Comparison of ENCODE assay signal across 8 cellular contexts in the genomic region with DNA sequence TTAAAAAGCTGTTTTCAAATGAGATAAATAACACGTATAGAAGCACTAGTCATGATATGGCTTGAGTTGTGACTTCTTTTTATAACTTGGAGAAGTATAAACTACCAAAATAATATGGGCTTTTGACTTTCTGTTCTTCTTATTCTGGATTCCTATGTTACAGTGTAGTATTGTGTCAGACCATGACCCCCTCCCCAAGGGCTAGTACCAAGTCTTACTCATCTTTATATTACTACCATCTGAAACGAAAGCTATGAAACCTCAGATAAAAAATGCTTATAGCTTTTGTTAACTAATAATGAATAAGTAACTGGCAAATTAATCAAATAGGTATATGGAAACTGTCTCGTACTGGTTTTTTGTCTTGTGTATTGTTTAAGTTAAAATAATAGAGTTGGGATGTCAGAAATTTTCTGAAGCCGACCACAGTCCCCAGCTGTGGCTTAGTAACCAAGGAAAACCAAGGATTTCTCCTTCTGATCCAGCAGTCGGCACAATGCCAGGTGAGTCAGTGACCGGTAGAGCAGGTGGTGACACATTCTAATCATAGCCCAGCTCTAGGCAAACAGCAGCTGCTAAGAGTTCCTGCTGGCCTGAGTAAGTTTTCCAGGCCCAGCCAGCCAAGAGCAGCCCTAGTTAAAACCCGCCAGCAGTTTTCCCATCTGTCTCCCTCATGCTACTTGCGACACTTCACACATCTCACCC.
DNase-seq lines count a peak whose midpoint lies in the region; ATAC-seq, FAIRE-seq and TF ChIP-seq lines count a peak whose summit lies in the region.

No MANE protein-coding gene starts in this region.

- H3K9me3 ChIP-seq in right cardiac atrium (ENCODE audit: control insufficient read depth, low read length): no peaks in the 10 kb centered on the region

- 49% methylated on average over 8 of the region's 8 CpGs for WGBS in right cardiac atrium

- no peak overlapping the region for H3K27ac ChIP-seq in right cardiac atrium (ENCODE audit: low read length)

- ATAC-seq in SK-N-SH treated with all-trans-retinoic acid at 6 μM for 48 hours (peak; percentile 56; the same call in 1 of the 3 replicates), right cardiac atrium (peak; percentile 94 to 98), GM18498 (IDR thresholded peaks at IDR 0.05; ENCODE audit: unreplicated experiment) (no peak), GM18858 (IDR thresholded peaks at IDR 0.05; ENCODE audit: unreplicated experiment) (no peak)

- DNase-seq in SIG-M5 treated with dmso at 0.1 percent for 504 hours (lab: John Stamatoyannopoulos, UW; ENCODE audit: unreplicated experiment) (peak; percentile 35), SIG-M5 (lab: John Stamatoyannopoulos, UW) (no peak), right cardiac atrium (peak; percentile 79 to 90 (median 82)), urothelium cell line (ENCODE audit: low spot score) (peak; percentile 65), NOMO-1 treated with dmso at 0.1 percent for 144 hours (lab: John Stamatoyannopoulos, UW; ENCODE audit: unreplicated experiment) (no peak)

- H3K27me3 ChIP-seq in right cardiac atrium (ENCODE audit: control insufficient read depth, insufficient read depth): no peaks in the 10 kb centered on the region

- intact Hi-C loops in right cardiac atrium (cut with DNase I): no loop called here

- no peak for FAIRE-seq in urothelium cell line (lab: Jason Lieb, UNC)

- no peak overlapping the region for H3K4me3 ChIP-seq in right cardiac atrium (ENCODE audit: low read length)

- H3K4me1 ChIP-seq in right cardiac atrium (ENCODE audit: control insufficient read depth, insufficient read depth, low read length): no peaks in the 10 kb centered on the region

TF ChIP-seq in SK-N-SH treated with all-trans-retinoic acid at 6 μM for 48 hours, 23 proteins besides CTCF, POLR2A, EP300 and RAD21:
- TF ChIP-seq ZNF70 (CRISPR knock-in tag; IDR thresholded peaks at IDR 0.05) (no peak), ZNF8 (CRISPR knock-in tag; IDR thresholded peaks at IDR 0.05) (no peak), TCF4 (CRISPR knock-in tag; IDR thresholded peaks at IDR 0.05; ENCODE audit: borderline replicate concordance) (no peak)

Comparison
In these comparisons a context has a peak if more than half of its experiments do, and no peak if none do; other contexts are left out.
1. DNase-seq: peak in SIG-M5 treated with dmso at 0.1 percent for 504 hours (single experiment), right cardiac atrium (3 of 3) and urothelium cell line (single experiment); none in SIG-M5 (single experiment) and NOMO-1 treated with dmso at 0.1 percent for 144 hours (single experiment).
2. ATAC-seq: peak in SK-N-SH treated with all-trans-retinoic acid at 6 μM for 48 hours (single experiment) and right cardiac atrium (2 of 2); none in GM18498 (single experiment) and GM18858 (single experiment).